ENCODE assay signal across 1 cellular context in genomic region chr17:27245230-27245696, GRCh38.
TF ChIP-seq lines count a peak whose summit lies in the region.

No MANE protein-coding gene starts in this region.

TF ChIP-seq in HepG2, 621 proteins besides CTCF, POLR2A, EP300 and RAD21 (continued from another document and continues in another):
- TF ChIP-seq MTERF4 (CRISPR knock-in tag; IDR thresholded peaks at IDR 0.05) (no peak), MTA1 (CRISPR knock-in tag; IDR thresholded peaks at IDR 0.05; ENCODE audit: borderline replicate concordance) (no peak), IRF2 (CRISPR knock-in tag; IDR thresholded peaks at IDR 0.05) (peak; percentile 80), NFRKB (IDR thresholded peaks at IDR 0.05) (no peak), ZSCAN22 (CRISPR knock-in tag; IDR thresholded peaks at IDR 0.05) (no peak), TFDP2 (CRISPR knock-in tag; IDR thresholded peaks at IDR 0.05) (no peak), MIXL1 (CRISPR knock-in tag; IDR thresholded peaks at IDR 0.05) (peak; percentile 63), ZNF761 (CRISPR knock-in tag; conservative IDR thresholded peaks at IDR 0.05) (no peak), IKZF4 (CRISPR knock-in tag; IDR thresholded peaks at IDR 0.05; ENCODE audit: borderline replicate concordance, low read depth, not compliant biosample characterization) (no peak), GZF1 (CRISPR knock-in tag; IDR thresholded peaks at IDR 0.05) (no peak), SP4 (CRISPR knock-in tag; IDR thresholded peaks at IDR 0.05) (no peak), ZFP36L1 (CRISPR knock-in tag; IDR thresholded peaks at IDR 0.05) (no peak), ZFP41 (CRISPR knock-in tag; IDR thresholded peaks at IDR 0.05; ENCODE audit: borderline replicate concordance) (no peak), ZNF660 (CRISPR knock-in tag; IDR thresholded peaks at IDR 0.05; ENCODE audit: borderline replicate concordance, low read depth) (no peak), ZUFSP (CRISPR knock-in tag; IDR thresholded peaks at IDR 0.05; ENCODE audit: borderline replicate concordance) (no peak), ZNF784 (CRISPR knock-in tag; IDR thresholded peaks at IDR 0.05; ENCODE audit: borderline replicate concordance) (no peak), ZNF496 (CRISPR knock-in tag; IDR thresholded peaks at IDR 0.05; ENCODE audit: insufficient replicate concordance) (no peak), ZNF737 (CRISPR knock-in tag; IDR thresholded peaks at IDR 0.05; ENCODE audit: borderline replicate concordance) (no peak), SMYD3 (CRISPR knock-in tag; IDR thresholded peaks at IDR 0.05) (no peak), ZFP62 (CRISPR knock-in tag; IDR thresholded peaks at IDR 0.05) (no peak), ZNF441 (CRISPR knock-in tag; IDR thresholded peaks at IDR 0.05; ENCODE audit: borderline replicate concordance) (no peak), PHF20 (CRISPR knock-in tag; IDR thresholded peaks at IDR 0.05) (no peak), CBX5 (CRISPR knock-in tag; IDR thresholded peaks at IDR 0.05; ENCODE audit: borderline replicate concordance) (peak; percentile 81; the same call in 1 of the 2 replicates), MED8 (CRISPR knock-in tag; IDR thresholded peaks at IDR 0.05; ENCODE audit: insufficient replicate concordance) (no peak), ZNF503 (CRISPR knock-in tag; IDR thresholded peaks at IDR 0.05) (no peak), FOXJ3 (CRISPR knock-in tag; IDR thresholded peaks at IDR 0.05; ENCODE audit: borderline replicate concordance) (no peak), AGO2 (optimal IDR thresholded peaks at IDR 0.05; ENCODE audit: low read depth, low read length) (no peak), HMGA1 (CRISPR knock-in tag; conservative IDR thresholded peaks at IDR 0.05) (no peak), ZNF878 (CRISPR knock-in tag; IDR thresholded peaks at IDR 0.05) (no peak), KLF6 (CRISPR knock-in tag; IDR thresholded peaks at IDR 0.05) (0 out of 2 replicates have a peak, but pooled peaks have one; percentile 28), ZNF138 (CRISPR knock-in tag; IDR thresholded peaks at IDR 0.05; ENCODE audit: low read depth) (no peak), JUNB (CRISPR knock-in tag; IDR thresholded peaks at IDR 0.05; ENCODE audit: borderline replicate concordance) (no peak), ZMYM3 (CRISPR knock-in tag; IDR thresholded peaks at IDR 0.05) (0 out of 2 replicates have a peak, but pooled peaks have one; percentile 32), ZNF17 (CRISPR knock-in tag; IDR thresholded peaks at IDR 0.05) (no peak), ZNF605 (CRISPR knock-in tag; IDR thresholded peaks at IDR 0.05) (no peak), GABPB1 (CRISPR knock-in tag; IDR thresholded peaks at IDR 0.05) (peak; percentile 52; the same call in 1 of the 2 replicates), ZNF790 (CRISPR knock-in tag; IDR thresholded peaks at IDR 0.05; ENCODE audit: borderline replicate concordance) (no peak), IKZF1 (IDR thresholded peaks at IDR 0.05) (no peak), E2F5 (CRISPR knock-in tag; conservative IDR thresholded peaks at IDR 0.05) (no peak), ZNF318 (CRISPR knock-in tag; IDR thresholded peaks at IDR 0.05) (no peak), ZNF280D (CRISPR knock-in tag; IDR thresholded peaks at IDR 0.05) (0 out of 2 replicates have a peak, but pooled peaks have one; percentile 46), ZNF260 (CRISPR knock-in tag; IDR thresholded peaks at IDR 0.05; ENCODE audit: borderline replicate concordance, low read depth) (no peak), ZNF740 (CRISPR knock-in tag; IDR thresholded peaks at IDR 0.05) (no peak), PCBP1 (IDR thresholded peaks at IDR 0.05; ENCODE audit: borderline replicate concordance, low read depth, low read length) (no peak), ZNF143 (CRISPR knock-in tag; IDR thresholded peaks at IDR 0.05) (no peak), ZNF607 (CRISPR knock-in tag; IDR thresholded peaks at IDR 0.05; ENCODE audit: borderline replicate concordance) (no peak), ZNF451 (CRISPR knock-in tag; IDR thresholded peaks at IDR 0.05) (no peak), ZSCAN29 (CRISPR knock-in tag; conservative IDR thresholded peaks at IDR 0.05) (no peak), ZNF589 (CRISPR knock-in tag; conservative IDR thresholded peaks at IDR 0.05) (no peak)
